In the genomic region with DNA sequence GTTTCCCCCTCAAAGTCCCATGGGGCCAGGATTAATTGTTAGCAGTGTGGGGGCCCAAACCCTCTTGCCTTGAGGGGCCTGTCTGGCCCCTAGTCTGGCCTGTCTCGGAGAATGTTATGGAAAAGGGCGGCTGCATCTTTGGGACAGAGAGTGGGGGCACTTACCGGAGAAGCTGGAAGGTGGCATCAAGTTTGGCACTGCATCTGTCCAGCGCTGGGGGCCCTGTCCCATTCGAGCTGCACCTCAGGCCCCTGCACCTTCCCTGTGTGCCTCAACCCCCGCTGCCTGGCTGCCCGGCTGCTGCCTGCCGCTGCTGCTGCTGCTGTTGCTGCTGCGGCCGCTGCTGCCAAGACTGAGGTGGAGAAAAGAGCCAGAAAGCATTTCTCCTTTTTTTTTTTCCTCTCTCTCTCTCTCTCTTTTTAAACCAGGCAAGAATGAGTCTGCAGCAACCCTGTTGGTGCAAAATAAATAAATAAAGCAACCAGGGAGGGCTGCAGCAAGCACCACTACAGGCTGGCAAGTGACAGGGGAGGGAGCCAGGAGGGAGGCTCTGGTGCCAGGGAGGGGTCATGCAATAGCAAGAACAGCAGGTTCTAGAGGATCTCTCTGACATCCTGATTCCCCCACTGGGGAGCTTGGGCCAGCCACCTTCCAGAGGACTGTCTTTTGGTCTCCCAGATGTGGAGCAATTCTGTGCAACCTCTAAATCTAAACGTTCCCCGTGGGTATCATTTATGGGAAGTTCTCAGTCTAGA, we compare ENCODE assay signal across 19 cellular contexts. TPM values are rescaled to one million over a fixed set of nuclear protein-coding genes. Genes with fewer than 3 reads are reported as not detected.
A peak's percentile ranks its signal among the peaks of the same experiment; 100 is the strongest.
DNase-seq lines count a peak whose midpoint lies in the region; ATAC-seq and TF ChIP-seq lines count a peak whose summit lies in the region.
"Had no signal": no experiment of that assay in that cellular context is flagged by ENCODE, and none has a peak within 500 bp of the region (broad histone marks: within the 10 kb centered on the region; RNA-seq: fewer than 3 reads in every experiment).

A gene with protein sequence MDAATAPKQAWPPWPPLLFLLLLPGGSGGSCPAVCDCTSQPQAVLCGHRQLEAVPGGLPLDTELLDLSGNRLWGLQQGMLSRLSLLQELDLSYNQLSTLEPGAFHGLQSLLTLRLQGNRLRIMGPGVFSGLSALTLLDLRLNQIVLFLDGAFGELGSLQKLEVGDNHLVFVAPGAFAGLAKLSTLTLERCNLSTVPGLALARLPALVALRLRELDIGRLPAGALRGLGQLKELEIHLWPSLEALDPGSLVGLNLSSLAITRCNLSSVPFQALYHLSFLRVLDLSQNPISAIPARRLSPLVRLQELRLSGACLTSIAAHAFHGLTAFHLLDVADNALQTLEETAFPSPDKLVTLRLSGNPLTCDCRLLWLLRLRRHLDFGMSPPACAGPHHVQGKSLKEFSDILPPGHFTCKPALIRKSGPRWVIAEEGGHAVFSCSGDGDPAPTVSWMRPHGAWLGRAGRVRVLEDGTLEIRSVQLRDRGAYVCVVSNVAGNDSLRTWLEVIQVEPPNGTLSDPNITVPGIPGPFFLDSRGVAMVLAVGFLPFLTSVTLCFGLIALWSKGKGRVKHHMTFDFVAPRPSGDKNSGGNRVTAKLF (minus strand): TSS at position 354 of the 755 bp plus-strand sequence. CDS start 2,715 bp downstream, outside the sequence.

- no peaks in the 10 kb centered on the region for H3K27me3 Mint-ChIP-seq in natural killer cell (ENCODE audit: low read depth in 2 of 2)
- H3K27me3 Mint-ChIP-seq in natural killer cell treated with Interleukin-12 subunit alpha and Interleukin-12 subunit beta and Interleukin-15 and Interleukin-18, amount 100 ng/mL, for 72 hours = no peaks in the 10 kb centered on the region
- H3K27me3 Mint-ChIP-seq in activated T-helper 17 cell treated with anti-CD3 and anti-CD28 coated beads, Interleukin-2, amount 50 U/mL, for 72 hours = no peaks in the 10 kb centered on the region

- no peak within 1 kb of the TSS for H3K27ac Mint-ChIP-seq in natural killer cell
- no peak within 1 kb of the TSS for H3K27ac Mint-ChIP-seq in natural killer cell treated with Interleukin-12 subunit alpha and Interleukin-12 subunit beta and Interleukin-15 and Interleukin-18, amount 100 ng/mL, for 72 hours
- H3K27ac Mint-ChIP-seq in activated T-helper 17 cell treated with anti-CD3 and anti-CD28 coated beads, Interleukin-2, amount 50 U/mL, for 72 hours = peak within 1 kb of the TSS; percentile 79

- DNase-seq in natural killer cell (peak; percentile 2), mesenteric fat pad (ENCODE audit: low spot score) (peak; percentile 53), NCI-H2107 (lab: John Stamatoyannopoulos, UW) (no peak), NCI-H187 (lab: John Stamatoyannopoulos, UW) (no peak)
- DNase-seq in natural killer cell treated with Interleukin-12 subunit alpha and Interleukin-12 subunit beta and Interleukin-15 and Interleukin-18, amount 100 ng/mL, for 72 hours (ENCODE audit: low spot score) = no peak
- DNase-seq in stimulated activated CD4-positive, alpha-beta T cell treated with anti-CD3 and anti-CD28 coated beads, Interleukin-15, amount 100 ng/mL, for 24 hours = no peak
- DNase-seq: AML-193; CD4-positive, CD25-positive, alpha-beta regulatory T cell; DMS79; GM23248; KG1; NCI-H1436; NCI-H2081; NCI-H524 had no signal

- ATAC-seq in natural killer cell (no peak), HG02763 (IDR thresholded peaks at IDR 0.05; ENCODE audit: unreplicated experiment) (no peak)
- ATAC-seq in natural killer cell treated with Interleukin-12 subunit alpha and Interleukin-12 subunit beta and Interleukin-15 and Interleukin-18, amount 100 ng/mL, for 72 hours = no peak
- ATAC-seq in activated T-helper 17 cell treated with anti-CD3 and anti-CD28 coated beads, Interleukin-2, amount 50 U/mL, for 72 hours (replicated peaks) = peak; percentile 25
- ATAC-seq: HCT116, Right ventricle myocardium inferior had no signal

- H3K9me3 Mint-ChIP-seq in natural killer cell = no peaks in the 10 kb centered on the region
- H3K9me3 Mint-ChIP-seq in natural killer cell treated with Interleukin-12 subunit alpha and Interleukin-12 subunit beta and Interleukin-15 and Interleukin-18, amount 100 ng/mL, for 72 hours = no peaks in the 10 kb centered on the region
- no peaks in the 10 kb centered on the region for H3K9me3 Mint-ChIP-seq in activated T-helper 17 cell treated with anti-CD3 and anti-CD28 coated beads, Interleukin-2, amount 50 U/mL, for 72 hours
- H3K9me3 Mint-ChIP-seq: CD4-positive, CD25-positive, alpha-beta regulatory T cell had no signal

- TF ChIP-seq CTCF in natural killer cell (IDR thresholded peaks at IDR 0.05) = no peak

- no peaks in the 10 kb centered on the region for H3K36me3 Mint-ChIP-seq in natural killer cell
- H3K36me3 Mint-ChIP-seq in natural killer cell treated with Interleukin-12 subunit alpha and Interleukin-12 subunit beta and Interleukin-15 and Interleukin-18, amount 100 ng/mL, for 72 hours = no peaks in the 10 kb centered on the region
- peaks cover 41% of the 10 kb centered on the region for H3K36me3 Mint-ChIP-seq in activated T-helper 17 cell treated with anti-CD3 and anti-CD28 coated beads, Interleukin-2, amount 50 U/mL, for 72 hours (ENCODE audit: low read depth)
- H3K36me3 Mint-ChIP-seq: CD4-positive, CD25-positive, alpha-beta regulatory T cell had no signal

- H3K4me3 Mint-ChIP-seq in natural killer cell = no peak within 1 kb of the TSS
- H3K4me3 Mint-ChIP-seq in natural killer cell treated with Interleukin-12 subunit alpha and Interleukin-12 subunit beta and Interleukin-15 and Interleukin-18, amount 100 ng/mL, for 72 hours = no peak within 1 kb of the TSS
- H3K4me3 Mint-ChIP-seq in activated T-helper 17 cell treated with anti-CD3 and anti-CD28 coated beads, Interleukin-2, amount 50 U/mL, for 72 hours = no peak within 1 kb of the TSS
- H3K4me3 Mint-ChIP-seq: CD4-positive, CD25-positive, alpha-beta regulatory T cell had no signal

- intact Hi-C loops in natural killer cell (cut with micrococcal nuclease) = no loop called here

- peaks cover 5% of the 10 kb centered on the region in 2 donors for H3K4me1 Mint-ChIP-seq in natural killer cell
- H3K4me1 Mint-ChIP-seq in natural killer cell treated with Interleukin-12 subunit alpha and Interleukin-12 subunit beta and Interleukin-15 and Interleukin-18, amount 100 ng/mL, for 72 hours (ENCODE audit: low read depth in 2 of 2) = peaks cover 5% of the 10 kb centered on the region in 2 donors
- H3K4me1 Mint-ChIP-seq in activated T-helper 17 cell treated with anti-CD3 and anti-CD28 coated beads, Interleukin-2, amount 50 U/mL, for 72 hours = peaks cover 23% of the 10 kb centered on the region

RNA-seq across cellular contexts. Expression of the gene that starts here (rescaled TPM):
- total RNA-seq in natural killer cell (not detected), mesenteric fat pad (not detected)
- total RNA-seq in natural killer cell treated with Interleukin-12 subunit alpha and Interleukin-12 subunit beta and Interleukin-15 and Interleukin-18, amount 100 ng/mL, for 72 hours = not detected
- total RNA-seq in activated T-helper 17 cell treated with anti-CD3 and anti-CD28 coated beads, Interleukin-2, amount 50 U/mL, for 72 hours = 1 to 10 TPM; 1.3 to 4.0 TPM
- total RNA-seq: A673, GM23248 had no signal

Comparison
In these comparisons a context has a peak if more than half of its experiments do, and no peak if none do; other contexts are left out.
1. Peak in DNase-seq in natural killer cell; RNA of the gene not detected or under 1 TPM.
2. Peak in DNase-seq in mesenteric fat pad; RNA of the gene not detected or under 1 TPM.